Comparison of ENCODE assay signal across 21 cellular contexts in the genomic region with DNA sequence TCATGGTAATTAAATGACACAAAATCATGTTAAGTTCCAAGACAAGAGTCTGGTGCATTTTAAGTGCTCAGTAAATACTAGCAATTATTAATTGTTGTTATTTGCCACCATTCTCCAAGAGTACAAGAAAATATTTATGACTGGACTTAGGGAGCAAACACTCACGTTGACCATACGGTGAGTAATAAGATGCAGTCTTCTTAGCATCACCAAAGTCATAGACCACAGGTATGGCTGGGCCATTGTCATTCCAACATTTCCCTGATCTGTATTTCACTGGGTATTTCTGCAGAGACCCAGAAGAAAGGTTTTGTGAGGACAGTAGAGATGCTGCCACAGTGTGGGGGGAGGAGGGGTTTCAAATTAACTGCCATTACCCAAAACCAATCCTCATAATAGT. TPM values are rescaled to one million over a fixed set of nuclear protein-coding genes. Genes with fewer than 3 reads are reported as not detected.
DNase-seq lines count a peak whose midpoint lies in the region; ATAC-seq, FAIRE-seq and TF ChIP-seq lines count a peak whose summit lies in the region.
"Had no signal": no experiment of that assay in that cellular context is flagged by ENCODE, and none has a peak within 500 bp of the region (broad histone marks: within the 10 kb centered on the region; RNA-seq: fewer than 3 reads in every experiment).

No MANE protein-coding gene starts in this region.

- H2BK5ac ChIP-seq in H1 (ENCODE audit: low read depth, low read length) (no peak overlapping the region), mesendoderm (ENCODE audit: low read length) (peak overlapping the region; percentile 82)

- H3K9me3 Mint-ChIP-seq in neural progenitor cell = peaks cover 2% of the 10 kb centered on the region

- WGBS in H1 (ENCODE audit: extremely low coverage in 1 of 2, insufficient coverage in 1 of 2, insufficient read length in 1 of 2, insufficient replicate concordance in 2 of 2, low coverage in 1 of 2, low lambda C conversion rate in 2 of 2, missing lambda C conversion rate in 1 of 2), 2 experiments = 95% methylated on average over 2 of the region's 2 CpGs; no CpG with 5 or more reads in 1 of the 2 experiments
- no CpG with 5 or more reads among the region's 2 CpGs for WGBS in mesendoderm (ENCODE audit: extremely low coverage, insufficient coverage, low lambda C conversion rate)

- CTCF ChIA-PET in H1 (lab: Charles Lee; ENCODE audit: partially characterized antibody) = interaction anchor here (0.8 to 8.2 kb wide), 5 partner anchors 26 to 274 kb away, joined by 3 to 219 read pairs (median 63); no protein-coding TSS in a partner anchor

- H3K23ac ChIP-seq in H1 (ENCODE audit: insufficient read length) = no peak overlapping the region
- H3K23ac ChIP-seq in mesendoderm (ENCODE audit: low read length) = no peak overlapping the region

- no peak overlapping the region for H3K9ac ChIP-seq in H1 (replicated peaks in 1 of 4; ENCODE audit: extremely low read depth in 1 of 4, low read depth in 3 of 4, low read length in 3 of 4)
- H3K9ac ChIP-seq in mesendoderm (ENCODE audit: low read length) = peak overlapping the region; percentile 53
- no peak overlapping the region for H3K9ac ChIP-seq in neural progenitor cell

- TF ChIP-seq CTCF in H1 (IDR thresholded peaks at IDR 0.05; ENCODE audit: control extremely low read depth in 1 of 3, insufficient read depth in 1 of 3, low read depth in 1 of 3, low read length in 3 of 3) (no peak), neural progenitor cell (IDR thresholded peaks at IDR 0.05) (no peak)

- no peak overlapping the region for H4K8ac ChIP-seq in H1 (ENCODE audit: extremely low read depth, insufficient read depth, low read length)
- H4K8ac ChIP-seq in mesendoderm (ENCODE audit: low read depth, low read length) = no peak overlapping the region

- H3K27me3 ChIP-seq in H1 (replicated peaks in 1 of 4; ENCODE audit: control insufficient read depth in 3 of 4, extremely low read depth in 1 of 4, insufficient read depth in 3 of 4, low read length in 3 of 4) = no peaks in the 10 kb centered on the region
- H3K27me3 ChIP-seq in mesendoderm (ENCODE audit: insufficient read depth, low read length, poor library complexity) = no peaks in the 10 kb centered on the region
- H3K27me3 ChIP-seq in neural progenitor cell = no peaks in the 10 kb centered on the region

- H3F3A ChIP-seq in neural progenitor cell (ENCODE audit: low read depth) = peaks cover 4% of the 10 kb centered on the region

- H3K79me2 ChIP-seq in H1 (ENCODE audit: control insufficient read depth in 1 of 2, insufficient read depth in 2 of 2, low read length in 2 of 2) (no peaks in the 10 kb centered on the region), mesendoderm (ENCODE audit: control insufficient read depth, insufficient read depth, low read length) (no peaks in the 10 kb centered on the region), neural progenitor cell (ENCODE audit: low read depth) (no peaks in the 10 kb centered on the region)

- POLR2A ChIA-PET in H1 (lab: Charles Lee; ENCODE audit: partially characterized antibody) = no interaction called here

- H3K4ac ChIP-seq in H1 (replicated peaks; ENCODE audit: insufficient read length, low read depth, low read length) (no peak overlapping the region), mesendoderm (ENCODE audit: low read depth, low read length) (peak overlapping the region; percentile 38)

- H3K4me2 ChIP-seq in H1 (ENCODE audit: insufficient read depth in 1 of 2, low read depth in 2 of 2, low read length in 2 of 2) (no peak overlapping the region), mesendoderm (ENCODE audit: low read length) (no peak overlapping the region), neural progenitor cell (no peak overlapping the region)

- H2BK20ac ChIP-seq in H1 (ENCODE audit: low read length) = no peak overlapping the region

- 0 out of 2 replicates have a peak overlapping the region, but pooled peaks have one; percentile 81 for H2BK15ac ChIP-seq in H1 (ENCODE audit: low read length)
- no peak overlapping the region for H2BK15ac ChIP-seq in mesendoderm (replicated peaks; ENCODE audit: low read depth)

- H3K27me3 Mint-ChIP-seq in neural progenitor cell (ENCODE audit: insufficient read depth, low read depth) = peaks cover 11% of the 10 kb centered on the region

- no peak overlapping the region for H3K18ac ChIP-seq in H1 (ENCODE audit: extremely low read depth, low read length)
- peak overlapping the region; percentile 15 for H3K18ac ChIP-seq in mesendoderm (ENCODE audit: low read length)

- H3K4me3 ChIP-seq in H1 (ENCODE audit: extremely low read depth in 1 of 4, insufficient read depth in 2 of 4, low read depth in 3 of 4, low read length in 4 of 4) = no peak overlapping the region
- H3K4me3 ChIP-seq in mesendoderm (ENCODE audit: low read length) = no peak overlapping the region
- H3K4me3 ChIP-seq in neural progenitor cell = no peak overlapping the region
- H3K4me3 ChIP-seq: HAP-1 had no signal

- H3K4me1 ChIP-seq in H1 (replicated peaks in 1 of 4; ENCODE audit: control insufficient read depth in 3 of 4, insufficient read depth in 4 of 4, low read length in 3 of 4) = peaks cover 0 to 9% (median 3%) of the 10 kb centered on the region in 4 experiments; a peak in 6 of 7 replicates
- H3K4me1 ChIP-seq in mesendoderm (ENCODE audit: control insufficient read depth, low read depth, low read length) = peaks cover 9% of the 10 kb centered on the region
- peaks cover 16% of the 10 kb centered on the region for H3K4me1 ChIP-seq in neural progenitor cell

- no peak overlapping the region for H3K27ac Mint-ChIP-seq in neural progenitor cell

- H3K9me3 ChIP-seq in H1 (ENCODE audit: insufficient read depth in 2 of 2, low read depth in 1 of 2, low read length in 1 of 2) = no peaks in the 10 kb centered on the region
- H3K9me3 ChIP-seq in neural progenitor cell (ENCODE audit: low read depth) = no peaks in the 10 kb centered on the region
- H3K9me3 ChIP-seq: HAP-1 had no signal

- H3K4me3 Mint-ChIP-seq in neural progenitor cell = no peak overlapping the region

- no peak overlapping the region for H3K27ac ChIP-seq in H1 (ENCODE audit: low read depth, low read length)
- peak overlapping the region; percentile 36 for H3K27ac ChIP-seq in mesendoderm (ENCODE audit: low read depth, low read length)
- H3K27ac ChIP-seq in neural progenitor cell = no peak overlapping the region
- H3K27ac ChIP-seq: C4-2B, HL-60 had no signal

- no peak for ATAC-seq in GM21717 (IDR thresholded peaks at IDR 0.05; ENCODE audit: unreplicated experiment)
- ATAC-seq: SK-N-SH treated with all-trans-retinoic acid at 6 μM for 48 hours had no signal

- H3K56ac ChIP-seq in H1 (replicated peaks; ENCODE audit: insufficient read length, low read depth, low read length) = no peak overlapping the region
- peak overlapping the region; percentile 70 for H3K56ac ChIP-seq in mesendoderm (ENCODE audit: low read length)

- no peak overlapping the region for H2BK120ac ChIP-seq in H1 (replicated peaks; ENCODE audit: low read depth, low read length)
- H2BK120ac ChIP-seq in mesendoderm (ENCODE audit: low read depth, low read length) = no peak overlapping the region

- H3K23me2 ChIP-seq in H1 (ENCODE audit: low read depth, low read length) = no peaks in the 10 kb centered on the region

- DNase-seq in M059J (ENCODE audit: low read depth) (peak; percentile 29), H1 (ENCODE audit: low read depth in 1 of 2, low spot score in 2 of 2) (no peak), mesendoderm (no peak), neural progenitor cell (ENCODE audit: low spot score) (no peak), NCI-H146 treated with DMSO at 0.1 percent for 48 hours (lab: John Stamatoyannopoulos, UW; ENCODE audit: unreplicated experiment) (no peak), NCI-H345 (lab: John Stamatoyannopoulos, UW) (no peak)
- DNase-seq: AML-193, DND-41, NCI-H146, NCI-H2081 treated with DMSO at 0.1 percent for 48 hours, NCI-H510A, SHP77 treated with DMSO at 0.1 percent for 48 hours had no signal

- H4K91ac ChIP-seq in H1 (replicated peaks; ENCODE audit: insufficient read length, low read length) = no peak overlapping the region

- no peak for FAIRE-seq in H1 (lab: Jason Lieb, UNC)
- FAIRE-seq: G401.6 had no signal

- H3K36me3 ChIP-seq in H1 (ENCODE audit: control insufficient read depth in 2 of 4, insufficient read depth in 4 of 4, low read length in 3 of 4) (no peaks in the 10 kb centered on the region), mesendoderm (ENCODE audit: control insufficient read depth, insufficient read depth, low read length) (no peaks in the 10 kb centered on the region), neural progenitor cell (no peaks in the 10 kb centered on the region)
- H3K36me3 ChIP-seq: HAP-1 had no signal

- TF ChIP-seq POLR2A in H1 (IDR thresholded peaks at IDR 0.05; ENCODE audit: control extremely low read depth in 1 of 2, low read depth in 2 of 2, low read length in 2 of 2) = no peak

- H3K79me1 ChIP-seq in H1 (ENCODE audit: low read depth, low read length) (no peaks in the 10 kb centered on the region), mesendoderm (ENCODE audit: low read length) (no peaks in the 10 kb centered on the region)

- H4K20me1 ChIP-seq in H1 (replicated peaks in 1 of 2; ENCODE audit: control insufficient read depth in 1 of 2, insufficient read depth in 2 of 2, low read length in 2 of 2) = no peaks in the 10 kb centered on the region
- no peaks in the 10 kb centered on the region for H4K20me1 ChIP-seq in neural progenitor cell (ENCODE audit: low read depth)

- H4K5ac ChIP-seq in H1 (ENCODE audit: insufficient read length, low read depth, low read length) = no peak overlapping the region
- no peak overlapping the region for H4K5ac ChIP-seq in mesendoderm (ENCODE audit: low read length)

- peaks cover 29% of the 10 kb centered on the region for H3K4me1 Mint-ChIP-seq in neural progenitor cell

- TF ChIP-seq EP300 in H1 (IDR thresholded peaks at IDR 0.05; ENCODE audit: borderline replicate concordance in 1 of 2, low read depth in 2 of 2, low read length in 2 of 2) = no peak

- H2AK5ac ChIP-seq in H1 (ENCODE audit: low read depth, low read length) (no peak overlapping the region), mesendoderm (ENCODE audit: low read length) (peak overlapping the region; percentile 66)

- no peak overlapping the region for H3K14ac ChIP-seq in H1 (ENCODE audit: insufficient read length)

- H2BK12ac ChIP-seq in H1 (ENCODE audit: low read depth, low read length) = no peak overlapping the region

- H2AFZ ChIP-seq in H1 (ENCODE audit: low read length) (no peak overlapping the region), neural progenitor cell (replicated peaks) (no peak overlapping the region)

- no peaks in the 10 kb centered on the region for H3K36me3 Mint-ChIP-seq in neural progenitor cell

- no peak for TF ChIP-seq RAD21 in H1 (IDR thresholded peaks at IDR 0.05 in 1 of 2, conservative IDR thresholded peaks at IDR 0.05 in 1 of 2; ENCODE audit: low read depth in 2 of 2, low read length in 2 of 2)

RNA-seq across cellular contexts. Expression of a gene that starts 4.7 kb away (rescaled TPM):
- total RNA-seq in M059J (2014; rRNA removed; shearing (Covaris generic)) = not detected in 2 replicates
- total RNA-seq in H1 (2021; fragmentation: NEBNext Ultra II Directional; extraction: Animal tissue kit (Norgen Biotek cat#: 25700)) = 4.7 and 5.6 TPM in 2 replicates
- polyA plus RNA-seq in H1 (2011; rRNA removed) = 6.3 and 6.8 TPM in 2 replicates
- polyA plus RNA-seq in H1 (2011; cell fraction: cytosol; rRNA removed) = 9.1 TPM
- polyA plus RNA-seq in H1 (2011; cell fraction: nucleus; rRNA removed) = 8.5 TPM
- polyA plus RNA-seq in H1 (2012, experiment 1 of 2) = 4.6 to 6.4 TPM (median 5.9 TPM) in 4 replicates
- polyA plus RNA-seq in H1 (2012, experiment 2 of 2) = 3.2 TPM
- polyA plus RNA-seq in H1 (2013, experiment 1 of 2) = 4.9 TPM
- 5.5 TPM for polyA plus RNA-seq in H1 (2013, experiment 2 of 2)
- polyA minus RNA-seq in H1 (2011; rRNA and poly(A)+ RNA removed) = 7.3 and 9.4 TPM in 2 replicates
- polyA minus RNA-seq in H1 (2011; cell fraction: cytosol; rRNA and poly(A)+ RNA removed) = 2.7 TPM
- 5.1 TPM for polyA minus RNA-seq in H1 (2011; cell fraction: nucleus; rRNA and poly(A)+ RNA removed)
- polyA plus RNA-seq in mesendoderm (2013, experiment 1 of 2) = 2.1 TPM
- 2.5 TPM for polyA plus RNA-seq in mesendoderm (2013, experiment 2 of 2)
- total RNA-seq in neural progenitor cell (ENCODE audit: low replicate concordance) = not detected in 2 replicates
- total RNA-seq: HT1080, LHCN-M2, RPMI7951 had no signal
